ENCODE assay signal across 20 cellular contexts in genomic region chr5:10276691-10277090, GRCh38. TPM values are rescaled to one million over a fixed set of nuclear protein-coding genes. Genes with fewer than 3 reads are reported as not detected.
"Had no signal": no experiment of that assay in that cellular context is flagged by ENCODE, and none has a peak within 500 bp of the region (broad histone marks: within the 10 kb centered on the region; RNA-seq: fewer than 3 reads in every experiment).

No MANE protein-coding gene starts in this region.

- ATAC-seq: HepG2, SK-N-SH treated with all-trans-retinoic acid at 6 μM for 48 hours had no signal

- DNase-seq: IMR-90, Kasumi-1, MM.1S, NCI-H1092 treated with DMSO at 0.1 percent for 48 hours, NCI-H1436, NCI-H187, NCI-H2029, NCI-H2081 treated with DMSO at 0.1 percent for 48 hours, NCI-H2171, NCI-H226, NCI-H446, NCI-H510A, NCI-H524 treated with DMSO at 0.1 percent for 48 hours, NCI-H69, NCI-H774, RPMI8226, SJCRH30 had no signal

- H3K4me1 ChIP-seq: SJCRH30 had no signal

- H3K27me3 ChIP-seq: SJCRH30 had no signal

- H3K4me3 ChIP-seq: SJCRH30 had no signal

- H3K36me3 ChIP-seq: SJCRH30 had no signal

- H3K27ac ChIP-seq: KMS-11, SJCRH30 had no signal

- H3K4me2 ChIP-seq: KMS-11 had no signal

RNA-seq across cellular contexts. Expression of gene CMBL, which starts 31.0 kb away (rescaled TPM):
- total RNA-seq: SJCRH30 had no signal
